22 cellular contexts compared by ENCODE assay signal in the genomic region with DNA sequence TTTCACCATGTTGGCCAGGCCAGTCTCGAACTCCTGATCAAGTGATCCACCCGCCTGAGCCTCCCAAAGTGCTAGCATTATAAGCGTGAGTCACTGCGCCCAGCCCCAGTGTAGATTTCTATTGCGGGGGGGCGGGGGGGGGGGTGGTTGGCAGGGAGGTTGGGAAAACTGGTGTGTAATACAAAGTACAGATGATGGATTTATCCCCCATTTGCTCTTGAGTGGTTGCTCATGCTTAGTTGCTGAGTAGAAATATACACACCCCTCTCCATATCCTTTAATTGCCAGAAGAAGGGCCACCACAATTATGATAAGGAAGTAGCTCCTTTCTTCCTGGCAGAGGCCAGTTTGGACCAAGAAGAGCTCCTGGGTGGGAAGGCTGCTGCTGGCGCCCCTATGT. TPM values are rescaled to one million over a fixed set of nuclear protein-coding genes. Genes with fewer than 3 reads are reported as not detected.
DNase-seq lines count a peak whose midpoint lies in the region; ATAC-seq and TF ChIP-seq lines count a peak whose summit lies in the region.
"Had no signal": no experiment of that assay in that cellular context is flagged by ENCODE, and none has a peak within 500 bp of the region (broad histone marks: within the 10 kb centered on the region; RNA-seq: fewer than 3 reads in every experiment).

No MANE protein-coding gene starts in this region.

- POLR2A ChIA-PET in RWPE1 (lab: Yijun Ruan, JAX; ENCODE audit: low non-redundant PET): no interaction called here
- POLR2A ChIA-PET in activated CD4-positive, alpha-beta memory T cell treated with anti-CD3 and anti-CD28 coated beads for 36 hours (lab: Charles Lee): no interaction called here

- no peaks in the 10 kb centered on the region for H3K27me3 ChIP-seq in GM23248 (replicated peaks; ENCODE audit: insufficient read depth)
- H3K27me3 ChIP-seq: thyroid gland had no signal

- H3K9me2 ChIP-seq in GM23248 (ENCODE audit: insufficient read depth): no peaks in the 10 kb centered on the region

- H3K4me3 Mint-ChIP-seq in activated CD4-positive, alpha-beta memory T cell treated with anti-CD3 and anti-CD28 coated beads for 36 hours: no peak overlapping the region
- no peak overlapping the region for H3K4me3 Mint-ChIP-seq in stimulated activated memory B cell treated with anti-CD40 and anti-IgM and Interleukin-4, amounts not matched to agents 10 μg/mL and 1 μg/mL and 100 μg/mL, for 72 hours
- H3K4me3 Mint-ChIP-seq in osteocyte (ENCODE audit: unreplicated experiment): no peak overlapping the region
- H3K4me3 Mint-ChIP-seq: activated CD4-positive, alpha-beta T cell treated with anti-CD3 and anti-CD28 coated beads, Interleukin-2, amount 10 ng/mL, durations not matched to agents 24 days and 14 days; stimulated activated effector memory CD8-positive, alpha-beta T cell treated with anti-CD3 and anti-CD28 coated beads, Interleukin-12 subunit alpha, Interleukin-12 subunit beta, amount 100 ng/mL, for 72 hours had no signal

- TF ChIP-seq CTCF in RWPE1 (conservative IDR thresholded peaks at IDR 0.05; ENCODE audit: low read depth) (no peak), fibroblast of pulmonary artery (IDR thresholded peaks at IDR 0.05; ENCODE audit: low read length, missing control alignments) (no peak), osteocyte (IDR thresholded peaks at IDR 0.05) (no peak)

- CTCF ChIA-PET in RWPE1 (lab: Yijun Ruan, JAX): interaction anchor here (0.6 kb wide), 1 partner anchor 9 kb away, joined by 3 read pairs; no protein-coding TSS in a partner anchor
- CTCF ChIA-PET in activated CD4-positive, alpha-beta memory T cell treated with anti-CD3 and anti-CD28 coated beads for 36 hours (lab: Charles Lee): no interaction called here

- no peak overlapping the region for H3K4me2 ChIP-seq in GM23248 (ENCODE audit: unreplicated experiment)
- H3K4me2 ChIP-seq: A549, PC-9 had no signal

- H3K9ac ChIP-seq in GM23248: peak overlapping the region; percentile 16; the same call in 1 of the 2 replicates

- H3K27ac Mint-ChIP-seq in activated CD4-positive, alpha-beta memory T cell treated with anti-CD3 and anti-CD28 coated beads for 36 hours: no peak overlapping the region
- no peak overlapping the region for H3K27ac Mint-ChIP-seq in stimulated activated memory B cell treated with anti-CD40 and anti-IgM and Interleukin-4, amounts not matched to agents 10 μg/mL and 1 μg/mL and 100 μg/mL, for 72 hours
- no peak overlapping the region for H3K27ac Mint-ChIP-seq in osteocyte (ENCODE audit: unreplicated experiment)

- H3K36me3 Mint-ChIP-seq in activated CD4-positive, alpha-beta memory T cell treated with anti-CD3 and anti-CD28 coated beads for 36 hours: peaks cover 2% of the 10 kb centered on the region
- peaks cover 5% of the 10 kb centered on the region for H3K36me3 Mint-ChIP-seq in stimulated activated memory B cell treated with anti-CD40 and anti-IgM and Interleukin-4, amounts not matched to agents 10 μg/mL and 1 μg/mL and 100 μg/mL, for 72 hours
- peaks cover 7% of the 10 kb centered on the region for H3K36me3 Mint-ChIP-seq in osteocyte (ENCODE audit: unreplicated experiment)

- H3K4me1 Mint-ChIP-seq in activated CD4-positive, alpha-beta memory T cell treated with anti-CD3 and anti-CD28 coated beads for 36 hours (ENCODE audit: low read depth): no peaks in the 10 kb centered on the region
- no peaks in the 10 kb centered on the region for H3K4me1 Mint-ChIP-seq in stimulated activated memory B cell treated with anti-CD40 and anti-IgM and Interleukin-4, amounts not matched to agents 10 μg/mL and 1 μg/mL and 100 μg/mL, for 72 hours
- peaks cover 42% of the 10 kb centered on the region for H3K4me1 Mint-ChIP-seq in osteocyte (ENCODE audit: unreplicated experiment)

- no peak for ATAC-seq in stimulated activated memory B cell treated with anti-CD40 and anti-IgM and Interleukin-4, amounts not matched to agents 10 μg/mL and 1 μg/mL and 100 μg/mL, for 72 hours
- ATAC-seq: stimulated activated effector memory CD8-positive, alpha-beta T cell treated with anti-CD3 and anti-CD28 coated beads, Interleukin-12 subunit alpha, Interleukin-12 subunit beta, amount 100 ng/mL, for 72 hours had no signal

- peaks cover 33% of the 10 kb centered on the region for H3K4me1 ChIP-seq in GM23248 (ENCODE audit: insufficient read depth)

- intact Hi-C loops in activated CD4-positive, alpha-beta memory T cell treated with anti-CD3 and anti-CD28 coated beads for 36 hours (cut with micrococcal nuclease): no loop called here

- H3K27ac ChIP-seq in GM23248 (peak overlapping the region; percentile 68), RWPE1 (peak overlapping the region; percentile 75; the same call in 1 of the 2 replicates)
- H3K27ac ChIP-seq: HL-60, PC-9, thyroid gland had no signal

- in situ Hi-C loops in GM23248 (cut with MboI): no loop called here

- peak; percentile 85 for DNase-seq in A172 (ENCODE audit: low spot score)
- peak; percentile 85 for DNase-seq in GM23248
- peak; percentile 31 for DNase-seq in RWPE1 (ENCODE audit: low spot score)
- peak; percentile 15 for DNase-seq in fibroblast of pulmonary artery (ENCODE audit: low read depth)
- no peak for DNase-seq in activated CD4-positive, alpha-beta memory T cell treated with anti-CD3 and anti-CD28 coated beads for 36 hours
- no peak for DNase-seq in stimulated activated CD8-positive, alpha-beta memory T cell treated with anti-CD3 and anti-CD28 coated beads, Interleukin-4, amount 100 ng/mL, for 48 hours
- no peak for DNase-seq in osteocyte (ENCODE audit: extremely low spot score, unreplicated experiment)
- DNase-seq: activated CD4-positive, alpha-beta T cell treated with anti-CD3 and anti-CD28 coated beads, Interleukin-2, amount 10 ng/mL, durations not matched to agents 24 days and 14 days; activated CD8-positive, alpha-beta memory T cell treated with anti-CD3 and anti-CD28 coated beads, Interleukin-2, amount 50 U/mL, for 48 hours; amygdala; effector CD8-positive, alpha-beta T cell; hypothalamus; KBM-7; NCI-H1048; NCI-H524 treated with DMSO at 0.1 percent for 48 hours; PC-9; thyroid gland had no signal

- no peaks in the 10 kb centered on the region for H3K9me3 ChIP-seq in GM23248 (ENCODE audit: low read depth)
- H3K9me3 ChIP-seq: A549, HAP-1, thyroid gland had no signal

- no peaks in the 10 kb centered on the region for H4K20me1 ChIP-seq in GM23248 (ENCODE audit: insufficient read depth)

- H2AFZ ChIP-seq in GM23248: no peak overlapping the region
- H2AFZ ChIP-seq: PC-9 had no signal

- H3K36me3 ChIP-seq in GM23248 (ENCODE audit: low read depth): no peaks in the 10 kb centered on the region
- H3K36me3 ChIP-seq: HAP-1, thyroid gland had no signal

- H3F3A ChIP-seq in GM23248 (ENCODE audit: insufficient read depth): peaks cover 20% of the 10 kb centered on the region

- H3K4me3 ChIP-seq in GM23248 (no peak overlapping the region), fibroblast of pulmonary artery (replicated peaks; ENCODE audit: low read depth, low read length) (no peak overlapping the region)
- H3K4me3 ChIP-seq: A549, HAP-1, PC-9, thyroid gland had no signal

- no peaks in the 10 kb centered on the region for H3K9me3 Mint-ChIP-seq in activated CD4-positive, alpha-beta memory T cell treated with anti-CD3 and anti-CD28 coated beads for 36 hours
- H3K9me3 Mint-ChIP-seq in stimulated activated memory B cell treated with anti-CD40 and anti-IgM and Interleukin-4, amounts not matched to agents 10 μg/mL and 1 μg/mL and 100 μg/mL, for 72 hours: no peaks in the 10 kb centered on the region
- no peaks in the 10 kb centered on the region for H3K9me3 Mint-ChIP-seq in osteocyte (ENCODE audit: unreplicated experiment)
- H3K9me3 Mint-ChIP-seq: activated CD4-positive, alpha-beta T cell treated with anti-CD3 and anti-CD28 coated beads, Interleukin-2, amount 10 ng/mL, durations not matched to agents 24 days and 14 days; stimulated activated effector memory CD8-positive, alpha-beta T cell treated with anti-CD3 and anti-CD28 coated beads, Interleukin-12 subunit alpha, Interleukin-12 subunit beta, amount 100 ng/mL, for 72 hours had no signal

- H3K79me2 ChIP-seq in GM23248 (ENCODE audit: insufficient read depth): 0 out of 2 replicates have a peak, but pooled peaks cover 4% of the 10 kb centered on the region

- no peaks in the 10 kb centered on the region for H3K27me3 Mint-ChIP-seq in activated CD4-positive, alpha-beta memory T cell treated with anti-CD3 and anti-CD28 coated beads for 36 hours
- H3K27me3 Mint-ChIP-seq in stimulated activated memory B cell treated with anti-CD40 and anti-IgM and Interleukin-4, amounts not matched to agents 10 μg/mL and 1 μg/mL and 100 μg/mL, for 72 hours: no peaks in the 10 kb centered on the region
- no peaks in the 10 kb centered on the region for H3K27me3 Mint-ChIP-seq in osteocyte (ENCODE audit: unreplicated experiment)
- H3K27me3 Mint-ChIP-seq: activated CD4-positive, alpha-beta T cell treated with anti-CD3 and anti-CD28 coated beads, Interleukin-2, amount 10 ng/mL, durations not matched to agents 24 days and 14 days had no signal

- 23 to 26% methylated on average over 7 of the region's 7 CpGs for WGBS in GM23248 (ENCODE audit: low coverage in 1 of 2, low lambda C conversion rate in 2 of 2, missing lambda C conversion rate in 2 of 2), 2 experiments

RNA-seq across cellular contexts. Expression of gene MRPL37, which starts 55.1 kb away (rescaled TPM):
- 158 and 188 TPM in 2 replicates for total RNA-seq in A172 (2014; rRNA removed; shearing (Covaris generic))
- total RNA-seq in GM23248 (2014; rRNA removed; shearing (Covaris generic)): 111 and 113 TPM in 2 replicates
- polyA plus RNA-seq in GM23248 (2016; fragmentation: Nextera tagmentation; extraction: Ambion mirVana): 91.3 and 102 TPM in 2 replicates
- total RNA-seq in activated CD4-positive, alpha-beta memory T cell treated with anti-CD3 and anti-CD28 coated beads for 36 hours: 100 to 1,000 TPM; 157 to 166 TPM
- total RNA-seq in osteocyte: 73.7 and 78.2 TPM in 2 replicates

RNA-seq across cellular contexts. Expression of gene CYB5RL, which starts 55.2 kb away (rescaled TPM):
- total RNA-seq in A172 (2014; rRNA removed; shearing (Covaris generic)): 7.3 and 9.2 TPM in 2 replicates
- 2.5 and 4.9 TPM in 2 replicates for total RNA-seq in GM23248 (2014; rRNA removed; shearing (Covaris generic))
- polyA plus RNA-seq in GM23248 (2016; fragmentation: Nextera tagmentation; extraction: Ambion mirVana): 3.0 and 3.3 TPM in 2 replicates
- 10 to 100 TPM; 12.8 to 13.0 TPM for total RNA-seq in activated CD4-positive, alpha-beta memory T cell treated with anti-CD3 and anti-CD28 coated beads for 36 hours
- 10.7 and 12.4 TPM in 2 replicates for total RNA-seq in osteocyte

Comparison
In these comparisons a context has a peak if more than half of its experiments do, and no peak if none do; other contexts are left out.
1. DNase-seq: peak in A172 (single experiment), GM23248 (single experiment), RWPE1 (single experiment) and fibroblast of pulmonary artery (single experiment); none in activated CD4-positive, alpha-beta memory T cell treated with anti-CD3 and anti-CD28 coated beads for 36 hours (single experiment), stimulated activated CD8-positive, alpha-beta memory T cell treated with anti-CD3 and anti-CD28 coated beads, Interleukin-4, amount 100 ng/mL, for 48 hours (single experiment) and osteocyte (single experiment).